In genomic region chr16:2913603-2914002, GRCh38 we compare ENCODE assay signal across 14 cellular contexts. TPM values are rescaled to one million over a fixed set of nuclear protein-coding genes. Genes with fewer than 3 reads are reported as not detected.
DNase-seq lines count a peak whose midpoint lies in the region; ATAC-seq and TF ChIP-seq lines count a peak whose summit lies in the region.
"Had no signal": no experiment of that assay in that cellular context is flagged by ENCODE, and none has a peak within 500 bp of the region (broad histone marks: within the 10 kb centered on the region; RNA-seq: fewer than 3 reads in every experiment).

No MANE protein-coding gene starts in this region.

- peaks cover 5% of the 10 kb centered on the region for H3K27me3 Mint-ChIP-seq in activated naive CD8-positive, alpha-beta T cell treated with anti-CD3 and anti-CD28 coated beads, Interleukin-2, amount 10 ng/mL, durations not matched to agents 7 days and 5 days
- no peaks in the 10 kb centered on the region for H3K27me3 Mint-ChIP-seq in naive thymus-derived CD8-positive, alpha-beta T cell
- peaks cover 13% of the 10 kb centered on the region for H3K27me3 Mint-ChIP-seq in endothelial cell (ENCODE audit: unreplicated experiment)

- no peak overlapping the region for H3K9ac ChIP-seq in DND-41 (ENCODE audit: low read depth, low read length)

- H3K27ac ChIP-seq in DND-41 (ENCODE audit: low read length) (no peak overlapping the region), lower lobe of right lung (no peak overlapping the region)
- H3K27ac ChIP-seq: neutrophil had no signal

- no peak for ATAC-seq in DND-41 (ENCODE audit: insufficient read depth, low read depth)
- ATAC-seq in activated naive CD8-positive, alpha-beta T cell treated with anti-CD3 and anti-CD28 coated beads, Interleukin-2, amount 10 ng/mL, durations not matched to agents 7 days and 5 days (ENCODE audit: low read depth), result no peak
- no peak for ATAC-seq in naive thymus-derived CD8-positive, alpha-beta T cell
- ATAC-seq in lower lobe of right lung, result no peak

- peaks cover 23% of the 10 kb centered on the region for H3K4me1 ChIP-seq in DND-41 (ENCODE audit: insufficient read depth, low read length)
- H3K4me1 ChIP-seq in lower lobe of right lung, result peaks cover 19% of the 10 kb centered on the region

- peaks cover 11% of the 10 kb centered on the region for H3K4me1 Mint-ChIP-seq in activated naive CD8-positive, alpha-beta T cell treated with anti-CD3 and anti-CD28 coated beads, Interleukin-2, amount 10 ng/mL, durations not matched to agents 7 days and 5 days
- peaks cover 14 to 32% (median 25%) of the 10 kb centered on the region in 4 donors for H3K4me1 Mint-ChIP-seq in naive thymus-derived CD8-positive, alpha-beta T cell
- H3K4me1 Mint-ChIP-seq in endothelial cell (ENCODE audit: unreplicated experiment), result peaks cover 8% of the 10 kb centered on the region

- H3K4me3 Mint-ChIP-seq in activated naive CD8-positive, alpha-beta T cell treated with anti-CD3 and anti-CD28 coated beads, Interleukin-2, amount 10 ng/mL, durations not matched to agents 7 days and 5 days, result peak overlapping the region; percentile 93
- peak overlapping the region in 9 of 10 donors; percentile 9 to 96 (median 90) for H3K4me3 Mint-ChIP-seq in naive thymus-derived CD8-positive, alpha-beta T cell
- no peak overlapping the region for H3K4me3 Mint-ChIP-seq in endothelial cell (ENCODE audit: unreplicated experiment)

- H3K27me3 ChIP-seq in DND-41 (ENCODE audit: insufficient read depth, low read length, poor library complexity), result no peaks in the 10 kb centered on the region
- H3K27me3 ChIP-seq in lower lobe of right lung (ENCODE audit: low read depth), result no peaks in the 10 kb centered on the region

- POLR2A ChIA-PET in activated naive CD8-positive, alpha-beta T cell treated with anti-CD3 and anti-CD28 coated beads, Interleukin-2, amount 10 ng/mL, durations not matched to agents 7 days and 5 days (lab: Charles Lee), result interaction anchor here (2.4 kb wide), 1 partner anchor 45 kb away, joined by 13 read pairs; no protein-coding TSS in a partner anchor
- POLR2A ChIA-PET in naive thymus-derived CD8-positive, alpha-beta T cell (lab: Charles Lee), result interaction anchor here (1.4 to 3.6 kb wide), 2 partner anchors 31 kb away, joined by 3 to 53 read pairs; partner anchors contain the start of gene FLYWCH2

- H3K36me3 Mint-ChIP-seq in activated naive CD8-positive, alpha-beta T cell treated with anti-CD3 and anti-CD28 coated beads, Interleukin-2, amount 10 ng/mL, durations not matched to agents 7 days and 5 days, result peaks cover 5% of the 10 kb centered on the region
- H3K36me3 Mint-ChIP-seq in naive thymus-derived CD8-positive, alpha-beta T cell, result peaks cover 0 to 32% (median 0%) of the 10 kb centered on the region in 3 donors
- H3K36me3 Mint-ChIP-seq in endothelial cell (ENCODE audit: low read depth, unreplicated experiment), result peaks cover 10% of the 10 kb centered on the region

- peak overlapping the region; percentile 84 for H3K4me3 ChIP-seq in AG09309 (ENCODE audit: control insufficient read depth, low read depth, low read length)
- peak overlapping the region in 1 of 2 experiments; percentile 82; a peak in 1 of 4 replicates for H3K4me3 ChIP-seq in DND-41 (ENCODE audit: low read depth in 1 of 2, low read length in 2 of 2)
- no peak overlapping the region for H3K4me3 ChIP-seq in lower lobe of right lung

- H3K79me2 ChIP-seq in DND-41 (ENCODE audit: insufficient read depth, low read length), result peaks cover 16% of the 10 kb centered on the region

- H3K4me2 ChIP-seq in DND-41 (ENCODE audit: insufficient read depth, low read length), result peak overlapping the region; percentile 89

- no peak for TF ChIP-seq CTCF in AG09309 (IDR thresholded peaks at IDR 0.05; ENCODE audit: control insufficient read depth, insufficient read depth, low read depth, low read length, missing control alignments)
- TF ChIP-seq CTCF in DND-41 (IDR thresholded peaks at IDR 0.05; ENCODE audit: borderline replicate concordance, extremely low read depth, low read length, poor library complexity, severe bottlenecking), result no peak
- TF ChIP-seq CTCF in lower lobe of right lung (IDR thresholded peaks at IDR 0.05), result no peak
- no peak for TF ChIP-seq CTCF in endothelial cell (IDR thresholded peaks at IDR 0.05; ENCODE audit: unreplicated experiment)

- H4K20me1 ChIP-seq in DND-41 (ENCODE audit: insufficient read depth, low read length), result no peaks in the 10 kb centered on the region

- H3K9me3 Mint-ChIP-seq in activated naive CD8-positive, alpha-beta T cell treated with anti-CD3 and anti-CD28 coated beads, Interleukin-2, amount 10 ng/mL, durations not matched to agents 7 days and 5 days, result no peaks in the 10 kb centered on the region
- no peaks in the 10 kb centered on the region for H3K9me3 Mint-ChIP-seq in naive thymus-derived CD8-positive, alpha-beta T cell
- no peaks in the 10 kb centered on the region for H3K9me3 Mint-ChIP-seq in endothelial cell (ENCODE audit: unreplicated experiment)

- H3K36me3 ChIP-seq in DND-41 (ENCODE audit: insufficient read depth, low read length) (peaks cover 15% of the 10 kb centered on the region), lower lobe of right lung (peaks cover 29% of the 10 kb centered on the region)

- no peak overlapping the region for H3K27ac Mint-ChIP-seq in activated naive CD8-positive, alpha-beta T cell treated with anti-CD3 and anti-CD28 coated beads, Interleukin-2, amount 10 ng/mL, durations not matched to agents 7 days and 5 days
- peak overlapping the region in 6 of 10 donors; percentile 24 to 96 (median 86) for H3K27ac Mint-ChIP-seq in naive thymus-derived CD8-positive, alpha-beta T cell
- no peak overlapping the region for H3K27ac Mint-ChIP-seq in endothelial cell (ENCODE audit: unreplicated experiment)

- intact Hi-C loops in lower lobe of right lung (cut with DNase I), result no loop called here

- DNase-seq in AG09309 (ENCODE audit: low read depth) (no peak), DND-41 (no peak), lower lobe of right lung (no peak), cerebellum (ENCODE audit: low spot score) (no peak), DMS79 treated with DMSO at 0.1 percent for 48 hours (lab: John Stamatoyannopoulos, UW) (no peak), endothelial cell (ENCODE audit: low spot score) (no peak)
- no peak for DNase-seq in activated naive CD8-positive, alpha-beta T cell treated with anti-CD3 and anti-CD28 coated beads, Interleukin-2, amount 10 ng/mL, durations not matched to agents 7 days and 5 days
- no peak for DNase-seq in naive thymus-derived CD8-positive, alpha-beta T cell
- DNase-seq: DMS 273 treated with DMSO at 0.1 percent for 48 hours; kidney glomerular epithelial cell; NCI-H187; NK-92 treated with Interleukin-12 subunit alpha and Interleukin-12 subunit beta, amount 100 ng/mL, for 24 hours had no signal

- H3K9me3 ChIP-seq in DND-41 (ENCODE audit: insufficient read depth, low read length, severe bottlenecking) (no peaks in the 10 kb centered on the region), lower lobe of right lung (no peaks in the 10 kb centered on the region)
- H3K9me3 ChIP-seq: neutrophil had no signal

- no peak overlapping the region for H2AFZ ChIP-seq in DND-41 (ENCODE audit: low read depth, low read length)

RNA-seq across cellular contexts. Expression of gene FLYWCH1, which starts 1.9 kb away (rescaled TPM):
- total RNA-seq in activated naive CD8-positive, alpha-beta T cell treated with anti-CD3 and anti-CD28 coated beads, Interleukin-2, amount 10 ng/mL, durations not matched to agents 7 days and 5 days, result 10 to 100 TPM; 65.5 to 69.7 TPM
- 100 to 1,000 TPM; 109 to 113 TPM for total RNA-seq in naive thymus-derived CD8-positive, alpha-beta T cell
- 10 to 100 TPM in 2 of 3 donors, 1 to 10 TPM in 1; 5.9 to 18.4 (median 13.5) TPM for polyA plus RNA-seq in naive thymus-derived CD8-positive, alpha-beta T cell
- total RNA-seq in lower lobe of right lung (34.7 TPM), cerebellum (17.6 TPM), endothelial cell (ENCODE audit: unreplicated experiment) (50.8 TPM)

RNA-seq across cellular contexts. Expression of gene FLYWCH2, which starts 30.6 kb away (rescaled TPM):
- 10 to 100 TPM; 21.0 to 21.2 TPM for total RNA-seq in activated naive CD8-positive, alpha-beta T cell treated with anti-CD3 and anti-CD28 coated beads, Interleukin-2, amount 10 ng/mL, durations not matched to agents 7 days and 5 days
- total RNA-seq in naive thymus-derived CD8-positive, alpha-beta T cell, result 10 to 100 TPM; 22.2 to 26.0 TPM
- polyA plus RNA-seq in naive thymus-derived CD8-positive, alpha-beta T cell, result 10 to 100 TPM; 18.0 to 28.8 (median 26.5) TPM
- total RNA-seq in lower lobe of right lung, result 27.8 TPM
- total RNA-seq in cerebellum, result 21.8 TPM
- 24.9 TPM for total RNA-seq in endothelial cell (ENCODE audit: unreplicated experiment)

RNA-seq across cellular contexts. Expression of gene KREMEN2, which starts 50.5 kb away (rescaled TPM):
- total RNA-seq in activated naive CD8-positive, alpha-beta T cell treated with anti-CD3 and anti-CD28 coated beads, Interleukin-2, amount 10 ng/mL, durations not matched to agents 7 days and 5 days, result under 1 TPM in 1 of 2 experiments, not detected in 1; 0.36 TPM
- total RNA-seq in naive thymus-derived CD8-positive, alpha-beta T cell, result not detected
- polyA plus RNA-seq in naive thymus-derived CD8-positive, alpha-beta T cell, result not detected
- total RNA-seq in lower lobe of right lung (not detected), cerebellum (not detected), endothelial cell (ENCODE audit: unreplicated experiment) (not detected)
- total RNA-seq: T-helper 1 cell treated with Interleukin-12 subunit alpha and Interleukin-12 subunit beta and Interleukin-4 antibody, amounts not matched to agents 30 ng/mL and 1 ng/mL, for 36 hours had no signal

RNA-seq across cellular contexts. Expression of gene PAQR4, which starts 55.5 kb away (rescaled TPM):
- 10 to 100 TPM; 40.7 to 42.4 TPM for total RNA-seq in activated naive CD8-positive, alpha-beta T cell treated with anti-CD3 and anti-CD28 coated beads, Interleukin-2, amount 10 ng/mL, durations not matched to agents 7 days and 5 days
- total RNA-seq in naive thymus-derived CD8-positive, alpha-beta T cell, result under 1 TPM; 0.27 to 0.60 TPM
- polyA plus RNA-seq in naive thymus-derived CD8-positive, alpha-beta T cell, result under 1 TPM in 2 of 3 donors, not detected in 1; 0.28 to 0.79 TPM
- total RNA-seq in lower lobe of right lung (10.8 TPM), cerebellum (17.5 TPM), endothelial cell (ENCODE audit: unreplicated experiment) (11.8 TPM)

RNA-seq across cellular contexts. Expression of gene PRSS22, which starts 55.6 kb away (rescaled TPM):
- not detected for total RNA-seq in activated naive CD8-positive, alpha-beta T cell treated with anti-CD3 and anti-CD28 coated beads, Interleukin-2, amount 10 ng/mL, durations not matched to agents 7 days and 5 days
- not detected for total RNA-seq in naive thymus-derived CD8-positive, alpha-beta T cell
- polyA plus RNA-seq in naive thymus-derived CD8-positive, alpha-beta T cell, result not detected
- total RNA-seq in lower lobe of right lung (15.3 TPM), cerebellum (not detected), endothelial cell (ENCODE audit: unreplicated experiment) (0.59 TPM)
- total RNA-seq: T-helper 1 cell treated with Interleukin-12 subunit alpha and Interleukin-12 subunit beta and Interleukin-4 antibody, amounts not matched to agents 30 ng/mL and 1 ng/mL, for 36 hours had no signal

Comparison
In these comparisons a context has a peak if more than half of its experiments do, and no peak if none do; other contexts are left out.
1. H3K27ac Mint-ChIP-seq: peak in naive thymus-derived CD8-positive, alpha-beta T cell (6 of 10); none in activated naive CD8-positive, alpha-beta T cell treated with anti-CD3 and anti-CD28 coated beads, Interleukin-2, amount 10 ng/mL, durations not matched to agents 7 days and 5 days (single experiment) and endothelial cell (single experiment).